Comparison of ENCODE assay signal across 37 cellular contexts in genomic region chr22:43406186-43406790, GRCh38. TPM values are rescaled to one million over a fixed set of nuclear protein-coding genes. Genes with fewer than 3 reads are reported as not detected.
"Had no signal": no experiment of that assay in that cellular context is flagged by ENCODE, and none has a peak within 500 bp of the region (broad histone marks: within the 10 kb centered on the region; RNA-seq: fewer than 3 reads in every experiment).

No MANE protein-coding gene starts in this region.

- DNase-seq: activated B cell treated with CpG ODN at 0.5 μM for 24 hours; activated CD4-positive, alpha-beta memory T cell treated with anti-CD3 and anti-CD28 coated beads for 36 hours; activated CD4-positive, alpha-beta T cell treated with anti-CD3 and anti-CD28 coated beads for 4 hours; activated CD4-positive, alpha-beta T cell treated with anti-CD3 and anti-CD28 coated beads, Interleukin-2, amount 10 ng/mL, durations not matched to agents 24 days and 14 days; activated CD4-positive, alpha-beta T cell treated with anti-CD3 and anti-CD28 coated beads, Interleukin-2, amount 50 U/mL, for 1 hour; activated CD4-positive, alpha-beta T cell treated with anti-CD3 and anti-CD28 coated beads, Interleukin-2, amount 50 U/mL, for 4 hours; activated CD4-positive, CD25-positive, alpha-beta regulatory T cell treated with anti-CD3 and anti-CD28 coated beads, Interleukin-2, amount 50 U/mL, for 72 hours; activated CD8-positive, alpha-beta memory T cell treated with anti-CD3 and anti-CD28 coated beads, Interleukin-2, amount 50 U/mL, for 4 hours; activated CD8-positive, alpha-beta T cell treated with anti-CD3 and anti-CD28 coated beads for 36 hours; activated effector memory CD4-positive, alpha-beta T cell treated with anti-CD3 and anti-CD28 coated beads, Interleukin-2, amount 50 U/mL, for 16 hours; activated gamma-delta T cell treated with Interleukin-2 at 50 U/mL for 16 hours; activated naive CD4-positive, alpha-beta T cell; activated naive CD4-positive, alpha-beta T cell treated with anti-CD3 and anti-CD28 coated beads for 36 hours; activated naive CD4-positive, alpha-beta T cell treated with anti-CD3 and anti-CD28 coated beads, Interleukin-2, amount 50 U/mL, for 16 hours; activated naive CD8-positive, alpha-beta T cell treated with anti-CD3 and anti-CD28 coated beads for 36 hours; activated T-cell treated with anti-CD3 and anti-CD28 coated beads for 4 hours; activated T-cell treated with anti-CD3 and anti-CD28 coated beads, Interleukin-2, amount 50 U/mL, for 1 hour; activated T-cell treated with anti-CD3 and anti-CD28 coated beads, Interleukin-2, amount 50 U/mL, for 4 hours; activated T-cell treated with anti-CD3 and anti-CD28 coated beads, Interleukin-2, amount 50 U/mL, for 72 hours; adrenal gland; amniotic stem cell; body of pancreas; brain microvascular endothelial cell; central memory CD4-positive, alpha-beta T cell; T-helper 1 cell; T-helper 2 cell; T-helper 9 cell had no signal

- H3K4me3 ChIP-seq: adrenal gland, body of pancreas, breast epithelium had no signal

- ATAC-seq: activated CD8-positive, alpha-beta T cell treated with anti-CD3 and anti-CD28 coated beads for 36 hours; activated naive CD4-positive, alpha-beta T cell treated with anti-CD3 and anti-CD28 coated beads, Interleukin-2, amount 50 U/mL, for 72 hours; activated T-cell treated with anti-CD3 and anti-CD28 coated beads, Interleukin-2, amount 50 U/mL, for 4 hours; activated T-cell treated with anti-CD3 and anti-CD28 coated beads, Interleukin-2, amount 50 U/mL, for 72 hours; activated T-helper 17 cell treated with anti-CD3 and anti-CD28 coated beads, Interleukin-2, amount 50 U/mL, for 72 hours; body of pancreas had no signal

- H3K4me1 ChIP-seq: adrenal gland, body of pancreas, breast epithelium had no signal

- H3K27me3 ChIP-seq: body of pancreas had no signal

- H3K27ac ChIP-seq: adrenal gland, body of pancreas, brain microvascular endothelial cell, breast epithelium, VCaP had no signal

- H3K9me3 ChIP-seq: adrenal gland, body of pancreas, breast epithelium had no signal

- H3K36me3 ChIP-seq: adrenal gland, brain microvascular endothelial cell, breast epithelium had no signal

- FAIRE-seq: astrocyte, TTC549 had no signal

RNA-seq across cellular contexts. Expression of gene MPPED1, which starts 5.5 kb away (rescaled TPM):
- total RNA-seq: activated B cell treated with CpG ODN at 0.5 μM for 24 hours; activated CD4-positive, alpha-beta memory T cell treated with anti-CD3 and anti-CD28 coated beads for 36 hours; activated CD4-positive, alpha-beta T cell treated with anti-CD3 and anti-CD28 coated beads, Interleukin-2, amount 10 ng/mL, durations not matched to agents 24 days and 14 days; activated CD8-positive, alpha-beta memory T cell treated with anti-CD3 and anti-CD28 coated beads for 36 hours; activated CD8-positive, alpha-beta T cell treated with anti-CD3 and anti-CD28 coated beads for 36 hours; activated naive CD4-positive, alpha-beta T cell treated with anti-CD3 and anti-CD28 coated beads for 36 hours; activated naive CD4-positive, alpha-beta T cell treated with anti-CD3 and anti-CD28 coated beads, Interleukin-2, amount 50 U/mL, for 72 hours; activated naive CD8-positive, alpha-beta T cell treated with anti-CD3 and anti-CD28 coated beads for 36 hours; activated T-cell treated with anti-CD3 and anti-CD28 coated beads, Interleukin-2, amount 50 U/mL, for 4 hours; activated T-cell treated with anti-CD3 and anti-CD28 coated beads, Interleukin-2, amount 50 U/mL, for 72 hours; activated T-helper 1 cell treated with anti-CD3 and anti-CD28 coated beads, Interleukin-12 subunit alpha, Interleukin-12 subunit beta, Interleukin-2, Interleukin-4 antibody, amounts not matched to agents 30 ng/mL and 10 ng/mL and 1 ng/mL, durations not matched to agents 14 hours and 24 hours and 36 hours; activated T-helper 17 cell treated with anti-CD3 and anti-CD28 coated beads, Interleukin-2, amount 50 U/mL, for 72 hours; aorta; astrocyte; body of pancreas; cardiac septum had no signal
- polyA plus RNA-seq: aorta had no signal
